In genomic region chr1:43550598-43551246, GRCh38 we compare ENCODE assay signal across 11 cellular contexts. TPM values are rescaled to one million over a fixed set of nuclear protein-coding genes. Genes with fewer than 3 reads are reported as not detected.
DNase-seq lines count a peak whose midpoint lies in the region; ATAC-seq and TF ChIP-seq lines count a peak whose summit lies in the region.
"Had no signal": no experiment of that assay in that cellular context is flagged by ENCODE, and none has a peak within 500 bp of the region (broad histone marks: within the 10 kb centered on the region; RNA-seq: fewer than 3 reads in every experiment).

No MANE protein-coding gene starts in this region.

- H3K9me3 ChIP-seq in CD4-positive, alpha-beta memory T cell (ENCODE audit: control insufficient read depth in 1 of 2, low read length in 2 of 2): no peaks in the 10 kb centered on the region
- no peaks in the 10 kb centered on the region for H3K9me3 ChIP-seq in parathyroid adenoma (ENCODE audit: control insufficient read depth, low read length)

- H3K4me3 Mint-ChIP-seq in CD4-positive, alpha-beta memory T cell: peak overlapping the region; percentile 26 to 56 (median 48)

- no peaks in the 10 kb centered on the region for H3K27me3 ChIP-seq in CD4-positive, alpha-beta memory T cell (ENCODE audit: insufficient read depth, low read length)
- no peaks in the 10 kb centered on the region for H3K27me3 ChIP-seq in parathyroid adenoma (ENCODE audit: control insufficient read depth, insufficient read depth, low read length)

- intact Hi-C loops in CD4-positive, alpha-beta memory T cell (cut with micrococcal nuclease): no loop called here

- CTCF ChIA-PET in CD4-positive, alpha-beta memory T cell (lab: Charles Lee; ENCODE audit: partially characterized antibody): no interaction called here

- H3K79me2 ChIP-seq in parathyroid adenoma: peaks cover 7% of the 10 kb centered on the region

- no peak overlapping the region for H3K27ac ChIP-seq in CD4-positive, alpha-beta memory T cell (ENCODE audit: low read depth, low read length)
- H3K27ac ChIP-seq in parathyroid adenoma: peak overlapping the region; percentile 89
- H3K27ac ChIP-seq: WERI-Rb-1 had no signal

- H3K36me3 ChIP-seq in CD4-positive, alpha-beta memory T cell (ENCODE audit: insufficient read depth, low read length): no peaks in the 10 kb centered on the region
- no peaks in the 10 kb centered on the region for H3K36me3 ChIP-seq in parathyroid adenoma (ENCODE audit: control insufficient read depth, insufficient read depth, low read length)

- peaks cover 4% of the 10 kb centered on the region for H3K4me1 ChIP-seq in CD4-positive, alpha-beta memory T cell (ENCODE audit: insufficient read depth, low read length)
- H3K4me1 ChIP-seq in parathyroid adenoma: peaks cover 43% of the 10 kb centered on the region

- no peak overlapping the region for H3K4me3 ChIP-seq in CD4-positive, alpha-beta memory T cell (ENCODE audit: low read length in 2 of 2)
- peak overlapping the region; percentile 48 for H3K4me3 ChIP-seq in epithelial cell of proximal tubule (ENCODE audit: low read depth, low read length)
- H3K4me3 ChIP-seq in parathyroid adenoma (ENCODE audit: low read depth, low read length): peak overlapping the region; percentile 55

- POLR2A ChIA-PET in CD4-positive, alpha-beta memory T cell (lab: Charles Lee; ENCODE audit: partially characterized antibody): no interaction called here

- no peak for DNase-seq in CD4-positive, alpha-beta memory T cell
- DNase-seq in NCI-H510A (lab: John Stamatoyannopoulos, UW) (peak; percentile 79), epithelial cell of proximal tubule (ENCODE audit: low read depth) (no peak), Kasumi-1 (lab: John Stamatoyannopoulos, UW) (no peak), LoVo (ENCODE audit: low spot score) (no peak), epidermal melanocyte (ENCODE audit: insufficient read length, low spot score) (no peak)
- DNase-seq: cerebellar nuclear complex, DND-41, WERI-Rb-1 had no signal

- H3K36me3 Mint-ChIP-seq in CD4-positive, alpha-beta memory T cell: no peaks in the 10 kb centered on the region

- peaks cover 2 to 23% of the 10 kb centered on the region in 2 donors for H3K27me3 Mint-ChIP-seq in CD4-positive, alpha-beta memory T cell

- peak overlapping the region; percentile 86 for H3K4me2 ChIP-seq in parathyroid adenoma (ENCODE audit: low read length)

- H3K4me1 Mint-ChIP-seq in CD4-positive, alpha-beta memory T cell: peaks cover 4 to 9% (median 7%) of the 10 kb centered on the region in 4 donors

- H3K9me3 Mint-ChIP-seq in CD4-positive, alpha-beta memory T cell: no peaks in the 10 kb centered on the region

- H2AFZ ChIP-seq in parathyroid adenoma: peak overlapping the region; percentile 23

- no peak for TF ChIP-seq CTCF in epithelial cell of proximal tubule (conservative IDR thresholded peaks at IDR 0.05; ENCODE audit: low read depth, low read length)
- TF ChIP-seq CTCF in parathyroid adenoma (IDR thresholded peaks at IDR 0.05): no peak

- peak overlapping the region in 1 of 7 donors; percentile 37 for H3K27ac Mint-ChIP-seq in CD4-positive, alpha-beta memory T cell

- ATAC-seq in GM21619 (IDR thresholded peaks at IDR 0.05; ENCODE audit: unreplicated experiment): no peak

- H3K9ac ChIP-seq in parathyroid adenoma: no peak overlapping the region

RNA-seq across cellular contexts. Expression of gene PTPRF, which starts 20.0 kb away (rescaled TPM):
- not detected for total RNA-seq in CD4-positive, alpha-beta memory T cell
- not detected for polyA plus RNA-seq in CD4-positive, alpha-beta memory T cell
- total RNA-seq in epithelial cell of proximal tubule: 138 and 155 TPM in 2 replicates

Comparison
In these comparisons a context has a peak if more than half of its experiments do, and no peak if none do; other contexts are left out.
1. H3K4me3 ChIP-seq: peak in epithelial cell of proximal tubule (single experiment) and parathyroid adenoma (single experiment); none in CD4-positive, alpha-beta memory T cell (0 of 2).
2. RNA of gene PTPRF, which starts 20.0 kb away (total RNA-seq): 138 to 155 TPM in epithelial cell of proximal tubule; not detected in CD4-positive, alpha-beta memory T cell; every median in the first group is over 100 times any median in the second.